Comparison of ENCODE assay signal across 1 cellular context in genomic region chr3:61688307-61688695, GRCh38.
TF ChIP-seq lines count a peak whose summit lies in the region.

No MANE protein-coding gene starts in this region.

TF ChIP-seq in GM23338, 12 proteins besides CTCF, POLR2A, EP300 and RAD21 (continued from another document):
- no peak for TF ChIP-seq JUNB (IDR thresholded peaks at IDR 0.05; ENCODE audit: unreplicated experiment)
- TF ChIP-seq ZNF462 (CRISPR knock-in tag; IDR thresholded peaks at IDR 0.05) = peak; percentile 89
- 0 out of 2 replicates have a peak, but pooled peaks have one; percentile 46 for TF ChIP-seq CREB1 (CRISPR knock-in tag; IDR thresholded peaks at IDR 0.05; ENCODE audit: low read depth)
